In the genomic region with DNA sequence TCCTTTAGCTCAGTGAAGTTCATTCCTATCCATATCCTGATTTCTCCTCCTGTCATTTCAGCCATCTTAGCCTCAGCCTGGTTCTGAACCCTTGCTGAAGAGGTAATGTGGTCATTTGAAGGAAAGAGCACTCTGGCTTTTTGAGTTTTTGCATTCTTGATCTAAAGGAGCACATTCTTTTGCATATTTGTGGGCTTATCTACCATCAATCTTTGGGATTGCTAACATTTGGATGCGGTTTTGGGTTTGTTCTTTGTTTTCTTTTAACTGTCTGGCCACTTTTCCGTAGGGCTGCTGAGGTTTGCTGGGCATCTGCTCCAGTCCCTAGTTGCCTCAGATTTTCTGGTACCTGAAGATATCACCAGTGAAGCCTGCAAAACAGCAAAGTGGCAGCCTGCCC, we compare ENCODE assay signal across 24 cellular contexts.
DNase-seq lines count a peak whose midpoint lies in the region; ATAC-seq, FAIRE-seq and TF ChIP-seq lines count a peak whose summit lies in the region.
"Had no signal": no experiment of that assay in that cellular context is flagged by ENCODE, and none has a peak within 500 bp of the region (broad histone marks: within the 10 kb centered on the region; RNA-seq: fewer than 3 reads in every experiment).

No MANE protein-coding gene starts in this region.

- no peaks in the 10 kb centered on the region for H3K4me1 ChIP-seq in astrocyte (ENCODE audit: insufficient read depth, low read length)
- H3K4me1 ChIP-seq: A549; BLaER1 treated with 17β-estradiol and CSF1 and Interleukin-3, amounts not matched to agents 10 nM and 100 nM had no signal

- peaks cover 3% of the 10 kb centered on the region for H3K27me3 Mint-ChIP-seq in astrocyte (ENCODE audit: low read depth, unreplicated experiment)
- H3K27me3 Mint-ChIP-seq in natural killer cell treated with Interleukin-12 subunit alpha and Interleukin-12 subunit beta and Interleukin-15 and Interleukin-18, amount 100 ng/mL, for 72 hours, result no peaks in the 10 kb centered on the region

- H3K9ac ChIP-seq in astrocyte (ENCODE audit: low read length), result no peak overlapping the region
- H3K9ac ChIP-seq: BLaER1 treated with 17β-estradiol and CSF1 and Interleukin-3, amounts not matched to agents 10 nM and 100 nM had no signal

- ATAC-seq in natural killer cell treated with Interleukin-12 subunit alpha and Interleukin-12 subunit beta and Interleukin-15 and Interleukin-18, amount 100 ng/mL, for 72 hours, result no peak
- ATAC-seq: A549; CD8-positive, alpha-beta T cell; GM23338; HCT116; K562 had no signal

- H2AFZ ChIP-seq in astrocyte (ENCODE audit: low read depth, low read length), result no peak overlapping the region
- H2AFZ ChIP-seq: GM23338 had no signal

- peak; percentile 48 for DNase-seq in EL
- peak; percentile 51 for DNase-seq in M059J (ENCODE audit: low read depth)
- DNase-seq in astrocyte (ENCODE audit: low read depth), result peak; percentile 90
- no peak for DNase-seq in stimulated activated CD4-positive, alpha-beta T cell treated with anti-CD3 and anti-CD28 coated beads, Interleukin-2, amount 100 ng/mL, for 48 hours
- no peak for DNase-seq in natural killer cell treated with Interleukin-12 subunit alpha and Interleukin-12 subunit beta and Interleukin-15 and Interleukin-18, amount 100 ng/mL, for 72 hours (ENCODE audit: low spot score)
- no peak for DNase-seq in HT-29 (ENCODE audit: low spot score)
- no peak for DNase-seq in AML-193 (lab: John Stamatoyannopoulos, UW)
- DNase-seq: Calu3, DMS 273 treated with DMSO at 0.1 percent for 48 hours, DMS53, DND-41, GDM1, H7, HFFc6, IMR-90 had no signal

- no peak overlapping the region for H3K4me3 Mint-ChIP-seq in astrocyte (ENCODE audit: unreplicated experiment)
- H3K4me3 Mint-ChIP-seq in natural killer cell treated with Interleukin-12 subunit alpha and Interleukin-12 subunit beta and Interleukin-15 and Interleukin-18, amount 100 ng/mL, for 72 hours, result no peak overlapping the region
- H3K4me3 Mint-ChIP-seq: CD8-positive, alpha-beta T cell; GM23338; HFFc6 had no signal

- H3K4me3 ChIP-seq in astrocyte (ENCODE audit: insufficient read depth, low read depth, low read length), result no peak overlapping the region
- H3K4me3 ChIP-seq: A549; BLaER1 treated with 17β-estradiol and CSF1 and Interleukin-3, amounts not matched to agents 10 nM and 100 nM; GM23338; K562 had no signal

- no peak overlapping the region for H3K4me2 ChIP-seq in astrocyte (ENCODE audit: low read length)
- H3K4me2 ChIP-seq: A549; BLaER1 treated with 17β-estradiol and CSF1 and Interleukin-3, amounts not matched to agents 10 nM and 100 nM; GM23338 had no signal

- H3K9me3 ChIP-seq in astrocyte (ENCODE audit: insufficient read depth, low read depth, low read length), result peaks cover 2% of the 10 kb centered on the region
- H3K9me3 ChIP-seq: A549 had no signal

- no peaks in the 10 kb centered on the region for H3K4me1 Mint-ChIP-seq in astrocyte (ENCODE audit: low read depth, unreplicated experiment)
- no peaks in the 10 kb centered on the region for H3K4me1 Mint-ChIP-seq in natural killer cell treated with Interleukin-12 subunit alpha and Interleukin-12 subunit beta and Interleukin-15 and Interleukin-18, amount 100 ng/mL, for 72 hours (ENCODE audit: low read depth in 2 of 2)
- H3K4me1 Mint-ChIP-seq: GM23338 had no signal

- H3K36me3 ChIP-seq in astrocyte (ENCODE audit: insufficient read depth, low read length), result no peaks in the 10 kb centered on the region
- H3K36me3 ChIP-seq: BLaER1 treated with 17β-estradiol and CSF1 and Interleukin-3, amounts not matched to agents 10 nM and 100 nM had no signal

- H3K79me2 ChIP-seq in astrocyte (ENCODE audit: insufficient read depth, low read length), result no peaks in the 10 kb centered on the region

- TF ChIP-seq CTCF in astrocyte (IDR thresholded peaks at IDR 0.05; ENCODE audit: insufficient read depth, low read depth, low read length), result no peak

- no peaks in the 10 kb centered on the region for H4K20me1 ChIP-seq in astrocyte (ENCODE audit: insufficient read depth, low read length)
- H4K20me1 ChIP-seq: BLaER1 treated with 17β-estradiol and CSF1 and Interleukin-3, amounts not matched to agents 10 nM and 100 nM had no signal

- no peak overlapping the region for H3K27ac Mint-ChIP-seq in astrocyte (ENCODE audit: unreplicated experiment)
- H3K27ac Mint-ChIP-seq in natural killer cell treated with Interleukin-12 subunit alpha and Interleukin-12 subunit beta and Interleukin-15 and Interleukin-18, amount 100 ng/mL, for 72 hours, result no peak overlapping the region
- H3K27ac Mint-ChIP-seq: CD8-positive, alpha-beta T cell; GM23338; HFFc6 had no signal

- H3K27ac ChIP-seq in astrocyte (ENCODE audit: low read depth, low read length), result no peak overlapping the region
- H3K27ac ChIP-seq: A549; BLaER1 treated with 17β-estradiol and CSF1 and Interleukin-3, amounts not matched to agents 10 nM and 100 nM had no signal

- peaks cover 9% of the 10 kb centered on the region for H3K9me3 Mint-ChIP-seq in astrocyte (ENCODE audit: unreplicated experiment)
- peaks cover 25% of the 10 kb centered on the region for H3K9me3 Mint-ChIP-seq in natural killer cell treated with Interleukin-12 subunit alpha and Interleukin-12 subunit beta and Interleukin-15 and Interleukin-18, amount 100 ng/mL, for 72 hours
- H3K9me3 Mint-ChIP-seq: GM23338 had no signal

- H3K27me3 ChIP-seq in astrocyte (ENCODE audit: insufficient read depth, low read length), result no peaks in the 10 kb centered on the region
- H3K27me3 ChIP-seq: BLaER1 treated with 17β-estradiol and CSF1 and Interleukin-3, amounts not matched to agents 10 nM and 100 nM had no signal

- H3K36me3 Mint-ChIP-seq in astrocyte (ENCODE audit: low read depth, unreplicated experiment), result no peaks in the 10 kb centered on the region
- no peaks in the 10 kb centered on the region for H3K36me3 Mint-ChIP-seq in natural killer cell treated with Interleukin-12 subunit alpha and Interleukin-12 subunit beta and Interleukin-15 and Interleukin-18, amount 100 ng/mL, for 72 hours
- H3K36me3 Mint-ChIP-seq: CD8-positive, alpha-beta T cell had no signal

- FAIRE-seq in astrocyte (lab: Jason Lieb, UNC), result no peak
- FAIRE-seq: A549, GM12892, GM18507, HTR-8/SVneo, K562 had no signal

Comparison
In these comparisons a context has a peak if more than half of its experiments do, and no peak if none do; other contexts are left out.
1. DNase-seq: peak in EL (single experiment), M059J (single experiment) and astrocyte (single experiment); none in stimulated activated CD4-positive, alpha-beta T cell treated with anti-CD3 and anti-CD28 coated beads, Interleukin-2, amount 100 ng/mL, for 48 hours (0 of 2), natural killer cell treated with Interleukin-12 subunit alpha and Interleukin-12 subunit beta and Interleukin-15 and Interleukin-18, amount 100 ng/mL, for 72 hours (single experiment), HT-29 (single experiment) and AML-193 (0 of 2).